8 cellular contexts compared by ENCODE assay signal in the genomic region with DNA sequence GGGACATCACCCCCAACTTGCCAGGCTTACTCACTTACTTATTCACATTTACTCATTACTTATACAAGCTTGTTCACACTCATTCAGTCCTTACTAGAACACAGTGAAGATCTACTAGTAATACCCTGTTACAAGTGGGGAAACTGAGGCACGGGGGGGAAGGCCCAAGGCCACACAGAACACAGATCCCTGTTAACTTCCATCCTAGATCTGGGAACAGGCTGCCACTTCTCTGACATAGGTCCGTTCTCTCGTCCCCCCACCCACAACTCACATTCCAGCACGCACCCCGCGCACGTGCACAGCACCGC. TPM values are rescaled to one million over a fixed set of nuclear protein-coding genes. Genes with fewer than 3 reads are reported as not detected.
DNase-seq lines count a peak whose midpoint lies in the region; ATAC-seq and TF ChIP-seq lines count a peak whose summit lies in the region.

No MANE protein-coding gene starts in this region.

- H3K9me3 Mint-ChIP-seq in endothelial cell (ENCODE audit: unreplicated experiment): no peaks in the 10 kb centered on the region

- intact Hi-C loops in prostate gland (cut with DNase I): loop anchor here (2.0 kb wide), 1 partner anchor 219 kb away; no protein-coding TSS in a partner anchor

- WGBS in prostate gland: 6% methylated on average over 8 of the region's 8 CpGs

- no peak overlapping the region for H3K27ac Mint-ChIP-seq in endothelial cell (ENCODE audit: unreplicated experiment)

- peaks cover 27% of the 10 kb centered on the region for H3K27me3 Mint-ChIP-seq in endothelial cell (ENCODE audit: unreplicated experiment)

- no peak overlapping the region for H3K27ac ChIP-seq in prostate gland

- no peak for TF ChIP-seq CTCF in GM12865 (IDR thresholded peaks at IDR 0.05; ENCODE audit: insufficient read depth, low read depth, low read length, missing control alignments)
- TF ChIP-seq CTCF in endothelial cell (IDR thresholded peaks at IDR 0.05; ENCODE audit: unreplicated experiment): no peak
- no peak for TF ChIP-seq CTCF in prostate gland (IDR thresholded peaks at IDR 0.05)
- TF ChIP-seq CTCF in BE2C (IDR thresholded peaks at IDR 0.05; ENCODE audit: low read depth, low read length): no peak

- DNase-seq in GM12865 (ENCODE audit: low read depth) (no peak), RKO (ENCODE audit: low spot score) (peak; percentile 51), endothelial cell (ENCODE audit: low spot score) (no peak), prostate gland (ENCODE audit: low spot score) (no peak), BE2C (no peak), T-helper 9 cell (no peak)

- H3K36me3 ChIP-seq in prostate gland (no peaks in the 10 kb centered on the region), BE2C (no peaks in the 10 kb centered on the region)

- H3K4me1 ChIP-seq in prostate gland (replicated peaks) (no peaks in the 10 kb centered on the region), BE2C (peaks cover 39% of the 10 kb centered on the region)

- H3K4me1 Mint-ChIP-seq in endothelial cell (ENCODE audit: unreplicated experiment): no peaks in the 10 kb centered on the region

- no peaks in the 10 kb centered on the region for H3K9me3 ChIP-seq in prostate gland
- no peaks in the 10 kb centered on the region for H3K9me3 ChIP-seq in BE2C

- H3K36me3 Mint-ChIP-seq in endothelial cell (ENCODE audit: low read depth, unreplicated experiment): peaks cover 7% of the 10 kb centered on the region

- H3K4me3 Mint-ChIP-seq in endothelial cell (ENCODE audit: unreplicated experiment): peak overlapping the region; percentile 51

- H3K27me3 ChIP-seq in prostate gland (replicated peaks; ENCODE audit: insufficient read depth) (no peaks in the 10 kb centered on the region), BE2C (peaks cover 7% of the 10 kb centered on the region)

- TF ChIP-seq POLR2A in prostate gland (IDR thresholded peaks at IDR 0.05): no peak

- ATAC-seq in GM18511 (IDR thresholded peaks at IDR 0.05; ENCODE audit: unreplicated experiment): no peak
- ATAC-seq in GM18870 (IDR thresholded peaks at IDR 0.05; ENCODE audit: unreplicated experiment): no peak

- H3K4me3 ChIP-seq in GM12865 (ENCODE audit: low read depth, low read length) (peak overlapping the region; percentile 50), prostate gland (peak overlapping the region; percentile 1 to 4), BE2C (ENCODE audit: low read depth, low read length) (no peak overlapping the region)

RNA-seq across cellular contexts. Expression of a gene that starts 1.5 kb away (rescaled TPM):
- total RNA-seq in endothelial cell (ENCODE audit: unreplicated experiment) (0.56 TPM), prostate gland (10 to 100 TPM in 1 of 2 donors, 1 to 10 TPM in 1; 9.7 to 12.9 TPM)
- polyA plus RNA-seq in BE2C (2012; ENCODE audit: insufficient read depth, insufficient read length, low read depth): 4.5 TPM

RNA-seq across cellular contexts. Expression of a gene that starts 12.4 kb away (rescaled TPM):
- total RNA-seq in endothelial cell (ENCODE audit: unreplicated experiment) (16.2 TPM), prostate gland (10 to 100 TPM; 43.8 to 57.5 TPM)
- polyA plus RNA-seq in BE2C (2012; ENCODE audit: insufficient read depth, insufficient read length, low read depth): 184 TPM

RNA-seq across cellular contexts. Expression of a gene that starts 18.9 kb away (rescaled TPM):
- total RNA-seq in endothelial cell (ENCODE audit: unreplicated experiment) (2.2 TPM), prostate gland (1 to 10 TPM; 1.6 to 6.8 TPM)
- polyA plus RNA-seq in BE2C (2012; ENCODE audit: insufficient read depth, insufficient read length, low read depth): 13.1 TPM

RNA-seq across cellular contexts. Expression of a gene that starts 36.1 kb away (rescaled TPM):
- total RNA-seq in endothelial cell (ENCODE audit: unreplicated experiment): 0.18 TPM
- under 1 TPM in 1 of 2 donors, not detected in 1; 0.62 TPM for total RNA-seq in prostate gland
- polyA plus RNA-seq in BE2C (2012; ENCODE audit: insufficient read depth, insufficient read length, low read depth): not detected

RNA-seq across cellular contexts. Expression of a gene that starts 47.9 kb away (rescaled TPM):
- 1.4 TPM for total RNA-seq in endothelial cell (ENCODE audit: unreplicated experiment)
- total RNA-seq in prostate gland: 1 to 10 TPM; 1.4 to 2.1 TPM
- not detected for polyA plus RNA-seq in BE2C (2012; ENCODE audit: insufficient read depth, insufficient read length, low read depth)
